ENCODE assay signal across 8 cellular contexts in genomic region chr16:58501242-58502131, GRCh38. TPM values are rescaled to one million over a fixed set of nuclear protein-coding genes. Genes with fewer than 3 reads are reported as not detected.
DNase-seq lines count a peak whose midpoint lies in the region; ATAC-seq and TF ChIP-seq lines count a peak whose summit lies in the region.

No MANE protein-coding gene starts in this region.

- no peak overlapping the region for H3K27ac Mint-ChIP-seq in activated CD4-positive, alpha-beta memory T cell treated with anti-CD3 and anti-CD28 coated beads, Interleukin-2, amount 10 ng/mL, durations not matched to agents 7 days and 5 days
- H3K27ac Mint-ChIP-seq in naive thymus-derived CD4-positive, alpha-beta T cell: peak overlapping the region in 8 of 9 donors; percentile 51 to 97 (median 88)

- H3K27me3 Mint-ChIP-seq in activated CD4-positive, alpha-beta memory T cell treated with anti-CD3 and anti-CD28 coated beads, Interleukin-2, amount 10 ng/mL, durations not matched to agents 7 days and 5 days: peaks cover 1% of the 10 kb centered on the region
- H3K27me3 Mint-ChIP-seq in naive thymus-derived CD4-positive, alpha-beta T cell: peaks cover 0 to 14% (median 0%) of the 10 kb centered on the region in 5 donors

- H3K4me3 Mint-ChIP-seq in activated CD4-positive, alpha-beta memory T cell treated with anti-CD3 and anti-CD28 coated beads, Interleukin-2, amount 10 ng/mL, durations not matched to agents 7 days and 5 days: peak overlapping the region; percentile 13
- H3K4me3 Mint-ChIP-seq in naive thymus-derived CD4-positive, alpha-beta T cell: peak overlapping the region; percentile 79 to 90 (median 88)

- H3K9me3 Mint-ChIP-seq in activated CD4-positive, alpha-beta memory T cell treated with anti-CD3 and anti-CD28 coated beads, Interleukin-2, amount 10 ng/mL, durations not matched to agents 7 days and 5 days: no peaks in the 10 kb centered on the region
- H3K9me3 Mint-ChIP-seq in naive thymus-derived CD4-positive, alpha-beta T cell: no peaks in the 10 kb centered on the region

- no peaks in the 10 kb centered on the region for H3K36me3 ChIP-seq in naive thymus-derived CD4-positive, alpha-beta T cell (ENCODE audit: control insufficient read depth in 2 of 3, insufficient read depth in 3 of 3, low read length in 3 of 3)
- H3K36me3 ChIP-seq in thyroid gland: no peaks in the 10 kb centered on the region

- 21 to 32% methylated on average over 11 to 18 of the region's 42 CpGs for WGBS in thyroid gland, 2 donors

- no peaks in the 10 kb centered on the region for H3K27me3 ChIP-seq in naive thymus-derived CD4-positive, alpha-beta T cell (ENCODE audit: control insufficient read depth in 2 of 2, insufficient read depth in 2 of 2, low read length in 2 of 2)
- H3K27me3 ChIP-seq in thyroid gland: no peaks in the 10 kb centered on the region

- peak; percentile 79 for DNase-seq in activated effector memory CD4-positive, alpha-beta T cell treated with anti-CD3 and anti-CD28 coated beads, Interleukin-2, amount 50 U/mL, for 16 hours
- no peak for DNase-seq in activated effector memory CD4-positive, alpha-beta T cell treated with Interleukin-2 at 50 U/mL for 16 hours
- peak; percentile 37 for DNase-seq in activated CD4-positive, alpha-beta memory T cell treated with anti-CD3 and anti-CD28 coated beads, Interleukin-2, amount 10 ng/mL, durations not matched to agents 7 days and 5 days
- no peak for DNase-seq in epithelial cell of proximal tubule (ENCODE audit: low read depth)
- DNase-seq in naive thymus-derived CD4-positive, alpha-beta T cell: peak in 8 of 9 donors; percentile 46 to 70 (median 59)
- DNase-seq in thyroid gland: peak; percentile 17 to 33
- DNase-seq in DMS153 (lab: John Stamatoyannopoulos, UW): no peak

- H3K4me1 ChIP-seq in naive thymus-derived CD4-positive, alpha-beta T cell (ENCODE audit: control insufficient read depth in 2 of 2, insufficient read depth in 2 of 2, low read length in 2 of 2): peaks cover 0 to 7% of the 10 kb centered on the region in 2 donors
- peaks cover 5 to 13% of the 10 kb centered on the region in 2 donors for H3K4me1 ChIP-seq in thyroid gland

- intact Hi-C loops in naive thymus-derived CD4-positive, alpha-beta T cell (cut with micrococcal nuclease): loop anchor here in 1 of 2 donors (1.0 to 5.0 kb wide), 3 partner anchors 14 to 374 kb away; partner anchors contain the start of genes CFAP20, GINS3 and SETD6
- intact Hi-C loops in thyroid gland (cut with DNase I): no loop called here

- POLR2A ChIA-PET in activated CD4-positive, alpha-beta memory T cell treated with anti-CD3 and anti-CD28 coated beads, Interleukin-2, amount 10 ng/mL, durations not matched to agents 7 days and 5 days (lab: Charles Lee): interaction anchor here (0.6 kb wide), 1 partner anchor 16 kb away, joined by 3 read pairs; no protein-coding TSS in a partner anchor
- POLR2A ChIA-PET in naive thymus-derived CD4-positive, alpha-beta T cell (lab: Charles Lee): interaction anchor here (0.6 kb wide), 1 partner anchor 1969 kb away, joined by 3 read pairs; no protein-coding TSS in a partner anchor

- TF ChIP-seq POLR2A in thyroid gland (IDR thresholded peaks at IDR 0.05): no peak

- H3K27ac ChIP-seq in naive thymus-derived CD4-positive, alpha-beta T cell (ENCODE audit: low read depth, low read length): peak overlapping the region; percentile 53
- H3K27ac ChIP-seq in thyroid gland: no peak overlapping the region

- peaks cover 13% of the 10 kb centered on the region for H3K4me1 Mint-ChIP-seq in activated CD4-positive, alpha-beta memory T cell treated with anti-CD3 and anti-CD28 coated beads, Interleukin-2, amount 10 ng/mL, durations not matched to agents 7 days and 5 days
- H3K4me1 Mint-ChIP-seq in naive thymus-derived CD4-positive, alpha-beta T cell: peaks cover 8 to 21% (median 14%) of the 10 kb centered on the region in 7 donors

- ATAC-seq in naive thymus-derived CD4-positive, alpha-beta T cell: peak; percentile 69
- no peak for ATAC-seq in HG03108 (IDR thresholded peaks at IDR 0.05; ENCODE audit: unreplicated experiment)

- H3K36me3 Mint-ChIP-seq in activated CD4-positive, alpha-beta memory T cell treated with anti-CD3 and anti-CD28 coated beads, Interleukin-2, amount 10 ng/mL, durations not matched to agents 7 days and 5 days (ENCODE audit: low read depth): no peaks in the 10 kb centered on the region
- no peaks in the 10 kb centered on the region for H3K36me3 Mint-ChIP-seq in naive thymus-derived CD4-positive, alpha-beta T cell

- TF ChIP-seq CTCF in epithelial cell of proximal tubule (conservative IDR thresholded peaks at IDR 0.05; ENCODE audit: low read depth, low read length): no peak
- TF ChIP-seq CTCF in thyroid gland (IDR thresholded peaks at IDR 0.05): no peak

- peak overlapping the region; percentile 40 for H3K4me3 ChIP-seq in epithelial cell of proximal tubule (ENCODE audit: low read depth, low read length)
- peak overlapping the region; percentile 71 for H3K4me3 ChIP-seq in naive thymus-derived CD4-positive, alpha-beta T cell (ENCODE audit: low read length)
- H3K4me3 ChIP-seq in thyroid gland (replicated peaks in 1 of 3): peak overlapping the region in 1 of 3 donors; percentile 23

- CTCF ChIA-PET in activated CD4-positive, alpha-beta memory T cell treated with anti-CD3 and anti-CD28 coated beads, Interleukin-2, amount 10 ng/mL, durations not matched to agents 7 days and 5 days (lab: Charles Lee): interaction anchor here (1.8 kb wide), 1 partner anchor 254 kb away, joined by 4 read pairs; no protein-coding TSS in a partner anchor
- CTCF ChIA-PET in naive thymus-derived CD4-positive, alpha-beta T cell (lab: Charles Lee): no interaction called here

- H3K9me3 ChIP-seq in naive thymus-derived CD4-positive, alpha-beta T cell (ENCODE audit: control insufficient read depth in 2 of 3, low read length in 3 of 3): no peaks in the 10 kb centered on the region
- no peaks in the 10 kb centered on the region for H3K9me3 ChIP-seq in thyroid gland

RNA-seq across cellular contexts. Expression of gene NDRG4, which starts 1.5 kb away (rescaled TPM):
- total RNA-seq in activated CD4-positive, alpha-beta memory T cell treated with anti-CD3 and anti-CD28 coated beads, Interleukin-2, amount 10 ng/mL, durations not matched to agents 7 days and 5 days: 1 to 10 TPM in 1 of 2 experiments, under 1 TPM in 1; 0.83 to 1.2 TPM
- 20.4 and 30.8 TPM in 2 replicates for total RNA-seq in epithelial cell of proximal tubule
- 1 to 10 TPM; 1.1 to 5.3 (median 2.7) TPM for total RNA-seq in naive thymus-derived CD4-positive, alpha-beta T cell
- 1 to 10 TPM in 1 of 2 donors, under 1 TPM in 1; 0.63 to 1.5 TPM for polyA plus RNA-seq in naive thymus-derived CD4-positive, alpha-beta T cell
- total RNA-seq in thyroid gland: 10 to 100 TPM in 2 of 4 donors, 1 to 10 TPM in 2; 3.3 to 12.9 (median 9.3) TPM

RNA-seq across cellular contexts. Expression of gene SETD6, which starts 13.8 kb away (rescaled TPM):
- total RNA-seq in activated CD4-positive, alpha-beta memory T cell treated with anti-CD3 and anti-CD28 coated beads, Interleukin-2, amount 10 ng/mL, durations not matched to agents 7 days and 5 days: 1 to 10 TPM; 8.9 to 9.2 TPM
- total RNA-seq in epithelial cell of proximal tubule (18.3 and 25.0 TPM in 2 replicates), thyroid gland (10 to 100 TPM; 37.3 to 59.2 (median 44.4) TPM)
- 10 to 100 TPM; 20.7 to 41.3 (median 39.0) TPM for total RNA-seq in naive thymus-derived CD4-positive, alpha-beta T cell
- 10 to 100 TPM in 1 of 2 donors, 1 to 10 TPM in 1; 9.8 to 13.3 TPM for polyA plus RNA-seq in naive thymus-derived CD4-positive, alpha-beta T cell

Comparison
In these comparisons a context has a peak if more than half of its experiments do, and no peak if none do; other contexts are left out.
1. DNase-seq: peak in activated effector memory CD4-positive, alpha-beta T cell treated with anti-CD3 and anti-CD28 coated beads, Interleukin-2, amount 50 U/mL, for 16 hours (single experiment), activated CD4-positive, alpha-beta memory T cell treated with anti-CD3 and anti-CD28 coated beads, Interleukin-2, amount 10 ng/mL, durations not matched to agents 7 days and 5 days (single experiment), naive thymus-derived CD4-positive, alpha-beta T cell (8 of 9) and thyroid gland (2 of 2); none in activated effector memory CD4-positive, alpha-beta T cell treated with Interleukin-2 at 50 U/mL for 16 hours (single experiment), epithelial cell of proximal tubule (single experiment) and DMS153 (single experiment).